In the genomic region with DNA sequence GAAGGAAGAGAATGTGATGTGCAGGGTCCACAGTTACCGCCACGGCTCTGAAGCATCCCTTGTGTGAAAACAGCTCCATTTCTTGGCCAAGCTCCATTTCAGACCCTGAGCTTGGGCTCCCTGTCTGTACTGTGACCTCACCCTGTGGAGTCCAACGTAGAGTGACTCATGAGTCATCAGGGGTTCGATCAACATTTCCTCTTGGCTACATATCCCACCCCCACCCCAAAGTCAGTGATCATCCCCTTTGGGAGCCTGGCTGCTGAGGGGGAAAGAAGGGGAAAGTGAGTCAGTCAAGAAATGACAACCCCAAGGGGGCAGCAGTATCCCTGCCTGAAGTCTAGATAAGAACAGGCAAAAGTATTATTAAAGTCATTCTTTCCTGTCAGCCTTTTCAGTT, we compare ENCODE assay signal across 9 cellular contexts.
DNase-seq lines count a peak whose midpoint lies in the region; ATAC-seq, FAIRE-seq and TF ChIP-seq lines count a peak whose summit lies in the region.
"Had no signal": no experiment of that assay in that cellular context is flagged by ENCODE, and none has a peak within 500 bp of the region (broad histone marks: within the 10 kb centered on the region; RNA-seq: fewer than 3 reads in every experiment).

No MANE protein-coding gene starts in this region.

- no peak overlapping the region for H2BK20ac ChIP-seq in H1 (ENCODE audit: low read length)

- H4K91ac ChIP-seq in H1 (replicated peaks; ENCODE audit: insufficient read length, low read length) = no peak overlapping the region

- H4K5ac ChIP-seq in H1 (ENCODE audit: insufficient read length, low read depth, low read length) = no peak overlapping the region

- POLR2A ChIA-PET in activated CD4-positive, alpha-beta T cell treated with anti-CD3 and anti-CD28 coated beads for 36 hours (lab: Charles Lee) = interaction anchor here (1.0 to 2.8 kb wide), 5 partner anchors 12 to 65 kb away, joined by 3 to 17 read pairs (median 6); partner anchors contain the start of genes PAPOLG and REL
- POLR2A ChIA-PET in H1 (lab: Charles Lee; ENCODE audit: partially characterized antibody) = no interaction called here

- H3K36me3 ChIP-seq in H1 (ENCODE audit: control insufficient read depth in 2 of 4, insufficient read depth in 4 of 4, low read length in 3 of 4) = no peaks in the 10 kb centered on the region

- H4K8ac ChIP-seq in H1 (ENCODE audit: extremely low read depth, insufficient read depth, low read length) = no peak overlapping the region

- no peak for TF ChIP-seq EP300 in H1 (IDR thresholded peaks at IDR 0.05; ENCODE audit: borderline replicate concordance in 1 of 2, low read depth in 2 of 2, low read length in 2 of 2)

- peak; percentile 32 to 50 for TF ChIP-seq RAD21 in H1 (IDR thresholded peaks at IDR 0.05 in 1 of 2, conservative IDR thresholded peaks at IDR 0.05 in 1 of 2; ENCODE audit: low read depth in 2 of 2, low read length in 2 of 2)

- peak; percentile 60 for ATAC-seq in activated CD4-positive, alpha-beta T cell treated with anti-CD3 and anti-CD28 coated beads for 36 hours
- no peak for ATAC-seq in GM19395 (IDR thresholded peaks at IDR 0.05; ENCODE audit: unreplicated experiment)

- intact Hi-C loops in activated CD4-positive, alpha-beta T cell treated with anti-CD3 and anti-CD28 coated beads for 36 hours (cut with DNase I, micrococcal nuclease) = loop anchor here (1.0 kb wide), 2 partner anchors 11 to 199 kb away; partner anchors contain the start of gene PEX13 (in 1 of the 2)

- no peaks in the 10 kb centered on the region for H3K27me3 Mint-ChIP-seq in activated CD4-positive, alpha-beta T cell treated with anti-CD3 and anti-CD28 coated beads for 36 hours

- H3K4me1 Mint-ChIP-seq in activated CD4-positive, alpha-beta T cell treated with anti-CD3 and anti-CD28 coated beads for 36 hours = peaks cover 57% of the 10 kb centered on the region

- peak in 2 of 3 experiments; percentile 0 to 10; a peak in 2 of 4 replicates for TF ChIP-seq CTCF in H1 (IDR thresholded peaks at IDR 0.05; ENCODE audit: control extremely low read depth in 1 of 3, insufficient read depth in 1 of 3, low read depth in 1 of 3, low read length in 3 of 3)

- FAIRE-seq in GM19239 (lab: Jason Lieb, UNC) (peak; percentile 44), H1 (lab: Jason Lieb, UNC) (no peak)

- no peaks in the 10 kb centered on the region for H3K79me1 ChIP-seq in H1 (ENCODE audit: low read depth, low read length)

- no peak overlapping the region for H3K23ac ChIP-seq in H1 (ENCODE audit: insufficient read length)

- no peak overlapping the region for H3K18ac ChIP-seq in H1 (ENCODE audit: extremely low read depth, low read length)

- H2AK5ac ChIP-seq in H1 (ENCODE audit: low read depth, low read length) = no peak overlapping the region

- no peaks in the 10 kb centered on the region for H3K9me3 ChIP-seq in H1 (ENCODE audit: insufficient read depth in 2 of 2, low read depth in 1 of 2, low read length in 1 of 2)

- 77% methylated on average over 4 of the region's 4 CpGs; no CpG with 5 or more reads in 1 of the 2 experiments for WGBS in H1 (ENCODE audit: extremely low coverage in 1 of 2, insufficient coverage in 1 of 2, insufficient read length in 1 of 2, insufficient replicate concordance in 2 of 2, low coverage in 1 of 2, low lambda C conversion rate in 2 of 2, missing lambda C conversion rate in 1 of 2), 2 experiments

- no peak overlapping the region for H3K14ac ChIP-seq in H1 (ENCODE audit: insufficient read length)

- H3K56ac ChIP-seq in H1 (replicated peaks; ENCODE audit: insufficient read length, low read depth, low read length) = no peak overlapping the region

- H3K4ac ChIP-seq in H1 (replicated peaks; ENCODE audit: insufficient read length, low read depth, low read length) = no peak overlapping the region

- no peaks in the 10 kb centered on the region for H3K23me2 ChIP-seq in H1 (ENCODE audit: low read depth, low read length)

- H2BK120ac ChIP-seq in H1 (replicated peaks; ENCODE audit: low read depth, low read length) = no peak overlapping the region

- no peaks in the 10 kb centered on the region for H4K20me1 ChIP-seq in H1 (replicated peaks in 1 of 2; ENCODE audit: control insufficient read depth in 1 of 2, insufficient read depth in 2 of 2, low read length in 2 of 2)

- no peak overlapping the region for H2BK5ac ChIP-seq in H1 (ENCODE audit: low read depth, low read length)

- no peak overlapping the region for H3K9ac ChIP-seq in H1 (replicated peaks in 1 of 4; ENCODE audit: extremely low read depth in 1 of 4, low read depth in 3 of 4, low read length in 3 of 4)
- H3K9ac ChIP-seq: KMS-11 had no signal

- H3K36me3 Mint-ChIP-seq in activated CD4-positive, alpha-beta T cell treated with anti-CD3 and anti-CD28 coated beads for 36 hours (ENCODE audit: low read depth) = peaks cover 1% of the 10 kb centered on the region

- H2BK12ac ChIP-seq in H1 (ENCODE audit: low read depth, low read length) = no peak overlapping the region

- no peak overlapping the region for H2BK15ac ChIP-seq in H1 (ENCODE audit: low read length)

- no peak overlapping the region for H3K4me3 ChIP-seq in H1 (ENCODE audit: extremely low read depth in 1 of 4, insufficient read depth in 2 of 4, low read depth in 3 of 4, low read length in 4 of 4)

- H3K27ac Mint-ChIP-seq in activated CD4-positive, alpha-beta T cell treated with anti-CD3 and anti-CD28 coated beads for 36 hours = peak overlapping the region; percentile 82

- no peaks in the 10 kb centered on the region; a peak in 1 of 4 replicates for H3K79me2 ChIP-seq in H1 (ENCODE audit: control insufficient read depth in 1 of 2, insufficient read depth in 2 of 2, low read length in 2 of 2)

- no peaks in the 10 kb centered on the region for H3K27me3 ChIP-seq in H1 (replicated peaks in 1 of 4; ENCODE audit: control insufficient read depth in 3 of 4, extremely low read depth in 1 of 4, insufficient read depth in 3 of 4, low read length in 3 of 4)

- CTCF ChIA-PET in activated CD4-positive, alpha-beta T cell treated with anti-CD3 and anti-CD28 coated beads for 36 hours (lab: Charles Lee) = interaction anchor here (0.6 to 5.3 kb wide), 14 partner anchors 10 to 181 kb away, joined by 3 to 21 read pairs (median 5); no protein-coding TSS in a partner anchor
- CTCF ChIA-PET in H1 (lab: Charles Lee; ENCODE audit: partially characterized antibody) = interaction anchor here (1.1 to 2.9 kb wide), 5 partner anchors 18 to 180 kb away, joined by 3 to 16 read pairs (median 3); no protein-coding TSS in a partner anchor

- no peaks in the 10 kb centered on the region for H3K9me3 Mint-ChIP-seq in activated CD4-positive, alpha-beta T cell treated with anti-CD3 and anti-CD28 coated beads for 36 hours (ENCODE audit: low read depth)

- H3K4me2 ChIP-seq in H1 (ENCODE audit: insufficient read depth in 1 of 2, low read depth in 2 of 2, low read length in 2 of 2) = no peak overlapping the region
- H3K4me2 ChIP-seq: KMS-11 had no signal

- H3K27ac ChIP-seq in H1 (ENCODE audit: low read depth, low read length) = no peak overlapping the region
- H3K27ac ChIP-seq: KMS-11 had no signal

- H3K4me1 ChIP-seq in H1 (replicated peaks in 1 of 4; ENCODE audit: control insufficient read depth in 3 of 4, insufficient read depth in 4 of 4, low read length in 3 of 4) = 0 out of 7 replicates have a peak, but pooled peaks cover 0 to 2% (median 0%) of the 10 kb centered on the region in 4 experiments

- DNase-seq in GM19239 (ENCODE audit: insufficient read length, low spot score) = no peak
- peak; percentile 76 for DNase-seq in activated CD4-positive, alpha-beta T cell treated with anti-CD3 and anti-CD28 coated beads for 36 hours
- no peak for DNase-seq in H1 (ENCODE audit: low read depth in 1 of 2, low spot score in 2 of 2)
- peak; percentile 33 to 52 (median 33) for DNase-seq in stimulated activated CD4-positive, alpha-beta T cell treated with anti-CD3 and anti-CD28 coated beads, TNF-alpha, amount 100 ng/mL, for 24 hours (ENCODE audit: low read depth in 3 of 3)
- DNase-seq in amniotic stem cell (lab: John Stamatoyannopoulos, UW) = no peak
- no peak for DNase-seq in NCI-H187 treated with DMSO at 0.1 percent for 48 hours (lab: John Stamatoyannopoulos, UW)
- no peak for DNase-seq in cerebellar nuclear complex (lab: John Stamatoyannopoulos, UW)

- peak overlapping the region; percentile 29 for H3K4me3 Mint-ChIP-seq in activated CD4-positive, alpha-beta T cell treated with anti-CD3 and anti-CD28 coated beads for 36 hours

- TF ChIP-seq POLR2A in H1 (IDR thresholded peaks at IDR 0.05; ENCODE audit: control extremely low read depth in 1 of 2, low read depth in 2 of 2, low read length in 2 of 2) = no peak

- H2AFZ ChIP-seq in H1 (ENCODE audit: low read length) = no peak overlapping the region

TF ChIP-seq in H1, 55 proteins besides CTCF, POLR2A, EP300 and RAD21 (continues in another document):
- no peak for TF ChIP-seq FOSL1 (IDR thresholded peaks at IDR 0.05; ENCODE audit: insufficient read depth, low read depth, low read length)
- TF ChIP-seq RFX5 (IDR thresholded peaks at IDR 0.05; ENCODE audit: borderline replicate concordance, low read depth, low read length) = no peak
- TF ChIP-seq TEAD4 (IDR thresholded peaks at IDR 0.05; ENCODE audit: low read depth, low read length) = no peak
- TF ChIP-seq MAFK (IDR thresholded peaks at IDR 0.05; ENCODE audit: low read depth, low read length) = no peak
- TF ChIP-seq POU5F1 (IDR thresholded peaks at IDR 0.05; ENCODE audit: low read depth, low read length) = no peak
- TF ChIP-seq RBBP5 (IDR thresholded peaks at IDR 0.05; ENCODE audit: borderline replicate concordance, low read depth, low read length) = no peak
- no peak for TF ChIP-seq JUN (IDR thresholded peaks at IDR 0.05; ENCODE audit: low read depth, low read length)
- TF ChIP-seq YY1 (IDR thresholded peaks at IDR 0.05; ENCODE audit: low read depth, low read length) = no peak
- no peak for TF ChIP-seq ATF3 (IDR thresholded peaks at IDR 0.05; ENCODE audit: insufficient read depth, low read depth, low read length)
- no peak for TF ChIP-seq SIN3A (conservative IDR thresholded peaks at IDR 0.05 in 1 of 2, IDR thresholded peaks at IDR 0.05 in 1 of 2; ENCODE audit: low read depth in 1 of 2, low read length in 2 of 2)
- no peak for TF ChIP-seq CREB1 (IDR thresholded peaks at IDR 0.05)
- no peak for TF ChIP-seq TAF7 (optimal IDR thresholded peaks at IDR 0.05; ENCODE audit: borderline replicate concordance, low read depth, low read length)
- TF ChIP-seq USF2 (IDR thresholded peaks at IDR 0.05; ENCODE audit: low read length) = no peak

Comparison
In these comparisons a context has a peak if more than half of its experiments do, and no peak if none do; other contexts are left out.
1. DNase-seq: peak in activated CD4-positive, alpha-beta T cell treated with anti-CD3 and anti-CD28 coated beads for 36 hours (single experiment) and stimulated activated CD4-positive, alpha-beta T cell treated with anti-CD3 and anti-CD28 coated beads, TNF-alpha, amount 100 ng/mL, for 24 hours (3 of 3); none in GM19239 (single experiment), H1 (0 of 2), amniotic stem cell (single experiment), NCI-H187 treated with DMSO at 0.1 percent for 48 hours (single experiment) and cerebellar nuclear complex (0 of 2).